7 cellular contexts compared by ENCODE assay signal in genomic region chr17:30116345-30116660, GRCh38. TPM values are rescaled to one million over a fixed set of nuclear protein-coding genes. Genes with fewer than 3 reads are reported as not detected.
A peak's percentile ranks its signal among the peaks of the same experiment; 100 is the strongest.
DNase-seq lines count a peak whose midpoint lies in the region; ATAC-seq and TF ChIP-seq lines count a peak whose summit lies in the region.

No MANE protein-coding gene starts in this region.

- no peaks in the 10 kb centered on the region for H3K9me3 ChIP-seq in iPS-18a (ENCODE audit: control insufficient read depth, low read depth, low read length)

- no peak for TF ChIP-seq CTCF in GM10248 (IDR thresholded peaks at IDR 0.05; ENCODE audit: control extremely low read depth, extremely low read depth, low read depth, missing control alignments)

- CTCF ChIA-PET in GM10248 (lab: Yijun Ruan, JAX) = interaction anchor here (1.1 kb wide), 1 partner anchor 12 kb away, joined by 4 read pairs; no protein-coding TSS in a partner anchor

- peak overlapping the region; percentile 99 for H3K27ac Mint-ChIP-seq in activated T-helper 1 cell treated with anti-CD3 and anti-CD28 coated beads, Interleukin-12 subunit alpha, Interleukin-12 subunit beta, Interleukin-2, Interleukin-4 antibody, amounts not matched to agents 30 ng/mL and 10 ng/mL and 1 ng/mL, durations not matched to agents 14 hours and 24 hours and 36 hours

- H3K9me3 Mint-ChIP-seq in activated T-helper 1 cell treated with anti-CD3 and anti-CD28 coated beads, Interleukin-12 subunit alpha, Interleukin-12 subunit beta, Interleukin-2, Interleukin-4 antibody, amounts not matched to agents 30 ng/mL and 10 ng/mL and 1 ng/mL, durations not matched to agents 14 hours and 24 hours and 36 hours = no peaks in the 10 kb centered on the region

- H3K4me3 ChIP-seq in iPS-18a (ENCODE audit: low read length) = peak overlapping the region; percentile 98

- H3K27me3 ChIP-seq in iPS-18a (ENCODE audit: control insufficient read depth, insufficient read depth, low read length) = no peaks in the 10 kb centered on the region

- H3K4me1 Mint-ChIP-seq in activated T-helper 1 cell treated with anti-CD3 and anti-CD28 coated beads, Interleukin-12 subunit alpha, Interleukin-12 subunit beta, Interleukin-2, Interleukin-4 antibody, amounts not matched to agents 30 ng/mL and 10 ng/mL and 1 ng/mL, durations not matched to agents 14 hours and 24 hours and 36 hours (ENCODE audit: low read depth) = peaks cover 63% of the 10 kb centered on the region

- H3K27ac ChIP-seq in iPS-18a (ENCODE audit: low read length) = peak overlapping the region; percentile 99
- H3K27ac ChIP-seq in substantia nigra (ENCODE audit: low read depth, low read length, poor library complexity, severe bottlenecking) = peak overlapping the region; percentile 92

- H3K4me3 Mint-ChIP-seq in activated T-helper 1 cell treated with anti-CD3 and anti-CD28 coated beads, Interleukin-12 subunit alpha, Interleukin-12 subunit beta, Interleukin-2, Interleukin-4 antibody, amounts not matched to agents 30 ng/mL and 10 ng/mL and 1 ng/mL, durations not matched to agents 14 hours and 24 hours and 36 hours = peak overlapping the region; percentile 100

- ATAC-seq in HG02852 (IDR thresholded peaks at IDR 0.05; ENCODE audit: unreplicated experiment) (peak; percentile 17), HG03097 (IDR thresholded peaks at IDR 0.05; ENCODE audit: low FRiP score, unreplicated experiment) (no peak)

- no peak for DNase-seq in activated T-helper 1 cell treated with anti-CD3 and anti-CD28 coated beads, Interleukin-12 subunit alpha, Interleukin-12 subunit beta, Interleukin-2, Interleukin-4 antibody, amounts not matched to agents 30 ng/mL and 10 ng/mL and 1 ng/mL, durations not matched to agents 14 hours and 24 hours and 36 hours (ENCODE audit: low spot score)
- DNase-seq in substantia nigra (lab: John Stamatoyannopoulos, UW) (no peak), GM10248 (ENCODE audit: extremely low spot score) (no peak), NCI-H187 treated with DMSO at 0.1 percent for 48 hours (lab: John Stamatoyannopoulos, UW) (no peak)

- POLR2A ChIA-PET in GM10248 (lab: Yijun Ruan, JAX) = no interaction called here

- no peaks in the 10 kb centered on the region for H3K4me1 ChIP-seq in iPS-18a (ENCODE audit: control insufficient read depth, low read depth, low read length)

- no peaks in the 10 kb centered on the region for H3K27me3 Mint-ChIP-seq in activated T-helper 1 cell treated with anti-CD3 and anti-CD28 coated beads, Interleukin-12 subunit alpha, Interleukin-12 subunit beta, Interleukin-2, Interleukin-4 antibody, amounts not matched to agents 30 ng/mL and 10 ng/mL and 1 ng/mL, durations not matched to agents 14 hours and 24 hours and 36 hours (ENCODE audit: insufficient read depth)

- H3K36me3 Mint-ChIP-seq in activated T-helper 1 cell treated with anti-CD3 and anti-CD28 coated beads, Interleukin-12 subunit alpha, Interleukin-12 subunit beta, Interleukin-2, Interleukin-4 antibody, amounts not matched to agents 30 ng/mL and 10 ng/mL and 1 ng/mL, durations not matched to agents 14 hours and 24 hours and 36 hours (ENCODE audit: low read depth) = peaks cover 23% of the 10 kb centered on the region

- H3K36me3 ChIP-seq in iPS-18a (ENCODE audit: control insufficient read depth, low read depth, low read length) = peaks cover 16% of the 10 kb centered on the region

- intact Hi-C loops in activated T-helper 1 cell treated with anti-CD3 and anti-CD28 coated beads, Interleukin-12 subunit alpha, Interleukin-12 subunit beta, Interleukin-2, Interleukin-4 antibody, amounts not matched to agents 30 ng/mL and 10 ng/mL and 1 ng/mL, durations not matched to agents 14 hours and 24 hours and 36 hours (cut with micrococcal nuclease) = loop anchor here (1.0 to 10.0 kb wide), 10 partner anchors 12 to 708 kb away; partner anchors contain the start of genes BLMH, CRLF3, GOSR1 and SLC6A4

- H3K9ac ChIP-seq in iPS-18a (ENCODE audit: low read length) = peak overlapping the region; percentile 100

RNA-seq across cellular contexts. Expression of gene NSRP1, which starts 0.3 kb away (rescaled TPM):
- 32.4 and 35.3 TPM in 2 replicates for total RNA-seq in activated T-helper 1 cell treated with anti-CD3 and anti-CD28 coated beads, Interleukin-12 subunit alpha, Interleukin-12 subunit beta, Interleukin-2, Interleukin-4 antibody, amounts not matched to agents 30 ng/mL and 10 ng/mL and 1 ng/mL, durations not matched to agents 14 hours and 24 hours and 36 hours
